Comparison of ENCODE assay signal across 19 cellular contexts in genomic region chr12:112105891-112106290, GRCh38. TPM values are rescaled to one million over a fixed set of nuclear protein-coding genes. Genes with fewer than 3 reads are reported as not detected.
DNase-seq lines count a peak whose midpoint lies in the region; ATAC-seq, FAIRE-seq and TF ChIP-seq lines count a peak whose summit lies in the region.
"Had no signal": no experiment of that assay in that cellular context is flagged by ENCODE, and none has a peak within 500 bp of the region (broad histone marks: within the 10 kb centered on the region; RNA-seq: fewer than 3 reads in every experiment).

No MANE protein-coding gene starts in this region.

- H2AFZ ChIP-seq in Karpas-422 (ENCODE audit: low read length) (no peak overlapping the region), GM12878 (ENCODE audit: control insufficient read depth, low read depth, low read length) (no peak overlapping the region), SK-N-SH (ENCODE audit: low read depth) (no peak overlapping the region)

- H4K20me1 ChIP-seq in Karpas-422 (ENCODE audit: insufficient read depth, low read depth, low read length) (peaks cover 36% of the 10 kb centered on the region), GM12878 (ENCODE audit: control insufficient read depth, insufficient read depth) (peaks cover 4% of the 10 kb centered on the region), SK-N-SH (ENCODE audit: insufficient read depth) (peaks cover 54% of the 10 kb centered on the region)

- no peak for TF ChIP-seq CTCF in GM12878 (IDR thresholded peaks at IDR 0.05 in 2 of 3, conservative IDR thresholded peaks at IDR 0.05 in 1 of 3; ENCODE audit: control insufficient read depth in 2 of 3, extremely low read depth in 1 of 3, insufficient read depth in 1 of 3, low read depth in 3 of 3, low read length in 3 of 3)
- TF ChIP-seq CTCF in gastrocnemius medialis (IDR thresholded peaks at IDR 0.05 in 4 of 5, conservative IDR thresholded peaks at IDR 0.05 in 1 of 5): no peak
- TF ChIP-seq CTCF in SK-N-SH (IDR thresholded peaks at IDR 0.05): no peak

- H3K36me3 ChIP-seq in Karpas-422 (ENCODE audit: insufficient read depth, low read length) (peaks cover 36% of the 10 kb centered on the region), GM12878 (ENCODE audit: control insufficient read depth in 2 of 2, insufficient read depth in 2 of 2, low read length in 1 of 2) (peaks cover 3 to 10% of the 10 kb centered on the region in 2 experiments; a peak in 2 of 4 replicates), gastrocnemius medialis (peaks cover 0 to 8% of the 10 kb centered on the region in 2 donors), SK-N-SH (replicated peaks in 1 of 2; ENCODE audit: control insufficient read depth in 1 of 2, insufficient read depth in 2 of 2, low read length in 1 of 2) (peaks cover 8 to 29% of the 10 kb centered on the region in 2 experiments)
- H3K36me3 ChIP-seq: uterus had no signal

- TF ChIP-seq EP300 in GM12878 (IDR thresholded peaks at IDR 0.05; ENCODE audit: borderline replicate concordance in 1 of 2, control insufficient read depth in 1 of 2, low read depth in 2 of 2, low read length in 2 of 2) (no peak), SK-N-SH (IDR thresholded peaks at IDR 0.05; ENCODE audit: borderline replicate concordance in 1 of 2, low read depth in 1 of 2, low read length in 1 of 2) (no peak)

- H3F3A ChIP-seq in SK-N-SH (replicated peaks; ENCODE audit: insufficient read depth): peaks cover 16% of the 10 kb centered on the region

- H3K36me3 Mint-ChIP-seq in activated T-cell treated with anti-CD3 and anti-CD28 coated beads, Interleukin-2, amount 50 U/mL, for 24 hours (ENCODE audit: low read depth): peaks cover 75% of the 10 kb centered on the region

- no peaks in the 10 kb centered on the region for H3K27me3 Mint-ChIP-seq in activated T-cell treated with anti-CD3 and anti-CD28 coated beads, Interleukin-2, amount 50 U/mL, for 24 hours
- H3K27me3 Mint-ChIP-seq: activated B cell treated with CpG ODN at 0.5 μM for 24 hours had no signal

- H3K4me2 ChIP-seq in Karpas-422 (ENCODE audit: low read depth, low read length, poor library complexity, severe bottlenecking) (peak overlapping the region; percentile 98), GM12878 (ENCODE audit: control insufficient read depth, insufficient read depth) (peak overlapping the region; percentile 97; the same call in 1 of the 2 replicates), SK-N-SH (no peak overlapping the region)

- TF ChIP-seq POLR2A in GM12878 (IDR thresholded peaks at IDR 0.05; ENCODE audit: low read depth, low read length) (no peak), gastrocnemius medialis (IDR thresholded peaks at IDR 0.05) (no peak)

- H3K9me3 ChIP-seq in Karpas-422 (ENCODE audit: low read length) (no peaks in the 10 kb centered on the region), GM12878 (replicated peaks; ENCODE audit: control insufficient read depth, insufficient read depth, low read length) (no peaks in the 10 kb centered on the region), gastrocnemius medialis (no peaks in the 10 kb centered on the region), SK-N-SH (no peaks in the 10 kb centered on the region)
- H3K9me3 ChIP-seq: body of pancreas, uterus had no signal

- no peak for TF ChIP-seq RAD21 in GM12878 (IDR thresholded peaks at IDR 0.05; ENCODE audit: insufficient read depth, low read depth, low read length)
- no peak for TF ChIP-seq RAD21 in SK-N-SH (IDR thresholded peaks at IDR 0.05; ENCODE audit: low read length)

- in situ Hi-C loops in GM12878 (cut with MboI): no loop called here
- in situ Hi-C loops in gastrocnemius medialis (cut with MboI; ENCODE audit: low sequenced_read_pairs in 4 of 4): loop anchor here in 1 of 4 donors (25.0 kb wide), 1 partner anchor 306 kb away; the partner anchor contains the start of genes PTPN11 and RPL6

- no TSS peak for BruUV-seq in GM12878 (replicated peaks; lab: Mats Ljungman, UMichigan)

- H3K9ac ChIP-seq in Karpas-422 (ENCODE audit: low read length) (0 out of 2 replicates have a peak overlapping the region, but pooled peaks have one; percentile 92), GM12878 (ENCODE audit: control insufficient read depth, insufficient read depth, low read length) (no peak overlapping the region), SK-N-SH (no peak overlapping the region)

- H3K9me2 ChIP-seq in Karpas-422 (replicated peaks; ENCODE audit: insufficient read depth, low read length) (no peaks in the 10 kb centered on the region), SK-N-SH (no peaks in the 10 kb centered on the region)

- no peaks in the 10 kb centered on the region for H3K27me3 ChIP-seq in Karpas-422 (ENCODE audit: low read length)
- H3K27me3 ChIP-seq in GM12878 (replicated peaks in 1 of 2; ENCODE audit: control insufficient read depth in 2 of 2, insufficient read depth in 2 of 2, low read length in 1 of 2): no peaks in the 10 kb centered on the region
- H3K27me3 ChIP-seq in gastrocnemius medialis: no peaks in the 10 kb centered on the region
- H3K27me3 ChIP-seq in SK-N-SH (ENCODE audit: insufficient read depth): no peaks in the 10 kb centered on the region
- H3K27me3 ChIP-seq: body of pancreas, dorsolateral prefrontal cortex, uterus had no signal

- H3K4me3 ChIP-seq in Karpas-422 (ENCODE audit: low read length): no peak overlapping the region
- H3K4me3 ChIP-seq in GM12878: peak overlapping the region; percentile 100
- H3K4me3 ChIP-seq in gastrocnemius medialis: peak overlapping the region in 1 of 4 donors; percentile 15
- no peak overlapping the region for H3K4me3 ChIP-seq in SK-N-SH (ENCODE audit: low read depth in 2 of 2, low read length in 1 of 2)
- H3K4me3 ChIP-seq: body of pancreas, lung, skin epidermis, uterus had no signal

- peak overlapping the region; percentile 75 for H3K27ac Mint-ChIP-seq in activated T-cell treated with anti-CD3 and anti-CD28 coated beads, Interleukin-2, amount 50 U/mL, for 24 hours

- H3K27ac ChIP-seq in Karpas-422 (ENCODE audit: low read length) (peak overlapping the region; percentile 96), GM12878 (ENCODE audit: control insufficient read depth, insufficient read depth) (peak overlapping the region; percentile 37; the same call in 1 of the 2 replicates), gastrocnemius medialis (peak overlapping the region in 3 of 4 donors; percentile 29 to 98 (median 93)), SK-N-SH (ENCODE audit: low read depth in 2 of 2, low read length in 1 of 2) (no peak overlapping the region)
- H3K27ac ChIP-seq: body of pancreas, uterus had no signal

- 93% methylated on average over 3 of the region's 3 CpGs for WGBS in GM12878 (ENCODE audit: insufficient coverage, insufficient replicate concordance, low lambda C conversion rate, missing lambda C conversion rate)
- 89% methylated on average over 3 of the region's 3 CpGs for WGBS in SK-N-SH (ENCODE audit: low lambda C conversion rate)

- H3K9me3 Mint-ChIP-seq in activated T-cell treated with anti-CD3 and anti-CD28 coated beads, Interleukin-2, amount 50 U/mL, for 24 hours: no peaks in the 10 kb centered on the region
- H3K9me3 Mint-ChIP-seq: activated B cell treated with CpG ODN at 0.5 μM for 24 hours had no signal

- H3K79me2 ChIP-seq in Karpas-422 (ENCODE audit: low read length) (peaks cover 81% of the 10 kb centered on the region), GM12878 (ENCODE audit: control insufficient read depth, insufficient read depth, low read length) (peaks cover 74% of the 10 kb centered on the region), SK-N-SH (ENCODE audit: insufficient read depth) (peaks cover 82% of the 10 kb centered on the region)

- H3K4me3 Mint-ChIP-seq in activated T-cell treated with anti-CD3 and anti-CD28 coated beads, Interleukin-2, amount 50 U/mL, for 24 hours: peak overlapping the region; percentile 98

- CTCF ChIA-PET in GM12878 (lab: Yijun Ruan, JAX) (interaction anchor here (0.7 to 3.1 kb wide), 7 partner anchors 9 to 402 kb away, joined by 3 to 19 read pairs (median 4); no protein-coding TSS in a partner anchor), SK-N-SH (lab: Yijun Ruan, JAX) (interaction anchor here (1.2 kb wide), 1 partner anchor 14 kb away, joined by 3 read pairs; no protein-coding TSS in a partner anchor)

- RAD21 ChIA-PET in GM12878 (lab: Charles Lee; ENCODE audit: unreplicated experiment): interaction anchor here (1.1 to 5.2 kb wide), 6 partner anchors 9 to 281 kb away, joined by 4 to 59 read pairs (median 14); partner anchors contain the start of genes ERP29, TMEM116 and TRAFD1

- intact Hi-C loops in GM12878 (cut with micrococcal nuclease; ENCODE audit: unreplicated experiment): no loop called here
- intact Hi-C loops in gastrocnemius medialis (cut with DNase I; ENCODE audit: low total_unique reads): loop anchor here (10.0 kb wide), 1 partner anchor 161 kb away; no protein-coding TSS in a partner anchor

- FAIRE-seq in GM12878 (lab: Jason Lieb, UNC): no peak

- peaks cover 64% of the 10 kb centered on the region for H3K4me1 Mint-ChIP-seq in activated T-cell treated with anti-CD3 and anti-CD28 coated beads, Interleukin-2, amount 50 U/mL, for 24 hours (ENCODE audit: low read depth)

- POLR2A ChIA-PET in GM12878 (lab: Charles Lee) (interaction anchor here (0.6 to 9.3 kb wide), 5 partner anchors 9 to 93 kb away, joined by 3 to 161 read pairs (median 4); partner anchors contain the start of genes ERP29, TMEM116 and TRAFD1), SK-N-SH (lab: Yijun Ruan, JAX) (interaction anchor here (0.7 kb wide), 1 partner anchor 72 kb away, joined by 3 read pairs; no protein-coding TSS in a partner anchor)

- SMC1A ChIA-PET in GM12878 (lab: Charles Lee; ENCODE audit: uncharacterized antibody, unreplicated experiment): interaction anchor here (0.5 to 6.3 kb wide), 8 partner anchors 9 to 686 kb away, joined by 3 to 72 read pairs (median 6); partner anchors contain the start of gene TRAFD1

- H3K4me1 ChIP-seq in Karpas-422 (ENCODE audit: low read length): peaks cover 43% of the 10 kb centered on the region
- peaks cover 8% of the 10 kb centered on the region; the same call in 1 of the 2 replicates for H3K4me1 ChIP-seq in GM12878 (ENCODE audit: control insufficient read depth, insufficient read depth, low read length)
- peaks cover 48 to 49% of the 10 kb centered on the region in 2 donors for H3K4me1 ChIP-seq in gastrocnemius medialis
- H3K4me1 ChIP-seq in SK-N-SH (ENCODE audit: control insufficient read depth in 1 of 2, insufficient read depth in 2 of 2, low read depth in 1 of 2, low read length in 1 of 2): peaks cover 0 to 6% of the 10 kb centered on the region in 2 experiments; a peak in 1 of 4 replicates

- DNase-seq in activated T-cell treated with anti-CD3 and anti-CD28 coated beads, Interleukin-2, amount 50 U/mL, for 24 hours: no peak
- DNase-seq in activated T-cell treated with anti-CD3 and anti-CD28 coated beads, Interleukin-2, amount 50 U/mL, for 48 hours: no peak
- DNase-seq in Karpas-422 (no peak), GM12878 (ENCODE audit: low read depth, low spot score) (no peak), gastrocnemius medialis (no peak), SK-N-SH (no peak)
- DNase-seq: activated B cell treated with CpG ODN at 0.5 μM for 24 hours; body of pancreas; Calu3; dorsolateral prefrontal cortex; NCI-H226; nucleus accumbens; OCI-M1; stimulated activated naive CD8-positive, alpha-beta T cell treated with anti-CD3 and anti-CD28 coated beads, Interleukin-15, Interleukin-2, amounts not matched to agents 100 U/mL and 50 U/mL, for 24 hours; uterus had no signal

- no peak for ATAC-seq in GM12878
- no peak for ATAC-seq in gastrocnemius medialis
- no peak for ATAC-seq in GM19463 (IDR thresholded peaks at IDR 0.05; ENCODE audit: unreplicated experiment)
- ATAC-seq in HG03045 (IDR thresholded peaks at IDR 0.05; ENCODE audit: unreplicated experiment): no peak
- ATAC-seq: body of pancreas; stimulated activated naive CD8-positive, alpha-beta T cell treated with anti-CD3 and anti-CD28 coated beads, Interleukin-15, Interleukin-2, amounts not matched to agents 100 U/mL and 50 U/mL, for 24 hours had no signal

RNA-seq across cellular contexts. Expression of gene NAA25, which starts 2.7 kb away (rescaled TPM):
- 30.7 and 39.2 TPM in 2 replicates for total RNA-seq in Karpas-422 (2014; rRNA removed; shearing (Covaris generic); ENCODE audit: low replicate concordance)
- total RNA-seq in GM12878 (2013; cell fraction: nucleolus; rRNA removed): 178 and 182 TPM in 2 replicates
- total RNA-seq in GM12878 (2014; rRNA removed) (23.4 and 28.1 TPM in 2 replicates), GM12878 (2014; rRNA removed; fragmentation: Illumina TruSeq; extraction: Trizol) (28.3 and 30.3 TPM in 2 replicates), GM12878 (2021) (34.1 and 39.2 TPM in 2 replicates), gastrocnemius medialis (10 to 100 TPM; 17.2 to 44.6 (median 25.5) TPM)
- polyA plus RNA-seq in GM12878 (2011; ENCODE audit: low read depth): 7.2 TPM
- polyA plus RNA-seq in GM12878 (2011; rRNA removed) (29.3 and 34.8 TPM in 2 replicates), GM12878 (2014; fragmentation: Illumina TruSeq; extraction: Trizol) (36.5 and 38.8 TPM in 2 replicates), GM12878 (2014; fragmentation: Nextera tagmentation; extraction: Ambion mirVana) (10 to 100 TPM; 15.0 to 32.1 TPM), GM12878 (2014; rRNA removed) (18.5 and 20.5 TPM in 2 replicates), GM12878 (2016; fragmentation: Nextera tagmentation; extraction: Ambion mirVana) (10 to 100 TPM; 29.5 to 33.6 TPM), SK-N-SH (2012; rRNA removed) (4.4 and 6.0 TPM in 2 replicates)
- 9.6 and 14.6 TPM in 2 replicates for polyA plus RNA-seq in GM12878 (2011; cell fraction: cytosol; rRNA removed)
- polyA plus RNA-seq in GM12878 (2011; cell fraction: nucleus; rRNA removed): 18.1 and 20.0 TPM in 2 replicates
- polyA plus RNA-seq in GM12878 (2012): 9.9 and 11.0 TPM in 2 replicates
- 31.2 and 63.1 TPM in 2 replicates for polyA minus RNA-seq in GM12878 (2011; rRNA and poly(A)+ RNA removed)
- 12.0 and 15.3 TPM in 2 replicates for polyA minus RNA-seq in GM12878 (2011; cell fraction: cytosol; rRNA and poly(A)+ RNA removed)
- polyA minus RNA-seq in GM12878 (2011; cell fraction: nucleus; rRNA and poly(A)+ RNA removed): 15.4 and 28.5 TPM in 2 replicates
- 5.3 and 6.4 TPM in 2 replicates for polyA plus RNA-seq in SK-N-SH (2012; cell fraction: cytosol; rRNA removed)
- polyA plus RNA-seq in SK-N-SH (2012; cell fraction: nucleus; rRNA removed): 7.3 and 13.6 TPM in 2 replicates

RNA-seq across cellular contexts. Expression of gene TRAFD1, which starts 19.5 kb away (rescaled TPM):
- 52.1 and 86.1 TPM in 2 replicates for total RNA-seq in Karpas-422 (2014; rRNA removed; shearing (Covaris generic); ENCODE audit: low replicate concordance)
- 62.9 and 82.2 TPM in 2 replicates for total RNA-seq in GM12878 (2013; cell fraction: nucleolus; rRNA removed)
- total RNA-seq in GM12878 (2014; rRNA removed): 45.9 and 52.9 TPM in 2 replicates
- 37.2 and 37.5 TPM in 2 replicates for total RNA-seq in GM12878 (2014; rRNA removed; fragmentation: Illumina TruSeq; extraction: Trizol)
- 44.6 and 44.8 TPM in 2 replicates for total RNA-seq in GM12878 (2021)
- polyA plus RNA-seq in GM12878 (2011; ENCODE audit: low read depth): 29.9 TPM
- polyA plus RNA-seq in GM12878 (2011; rRNA removed): 49.1 and 58.4 TPM in 2 replicates
- 45.8 and 46.9 TPM in 2 replicates for polyA plus RNA-seq in GM12878 (2011; cell fraction: cytosol; rRNA removed)
- 51.5 TPM in 2 replicates for polyA plus RNA-seq in GM12878 (2011; cell fraction: nucleus; rRNA removed)
- 34.5 and 36.2 TPM in 2 replicates for polyA plus RNA-seq in GM12878 (2012)
- polyA plus RNA-seq in GM12878 (2014; fragmentation: Illumina TruSeq; extraction: Trizol): 54.7 and 69.1 TPM in 2 replicates
- polyA plus RNA-seq in GM12878 (2014; fragmentation: Nextera tagmentation; extraction: Ambion mirVana): 10 to 100 TPM; 42.3 to 43.8 TPM
- polyA plus RNA-seq in GM12878 (2014; rRNA removed): 39.3 and 46.6 TPM in 2 replicates
- polyA plus RNA-seq in GM12878 (2016; fragmentation: Nextera tagmentation; extraction: Ambion mirVana): 10 to 100 TPM; 54.4 to 55.5 TPM
- 53.7 and 55.7 TPM in 2 replicates for polyA minus RNA-seq in GM12878 (2011; rRNA and poly(A)+ RNA removed)
- 14.2 and 16.3 TPM in 2 replicates for polyA minus RNA-seq in GM12878 (2011; cell fraction: cytosol; rRNA and poly(A)+ RNA removed)
- polyA minus RNA-seq in GM12878 (2011; cell fraction: nucleus; rRNA and poly(A)+ RNA removed): 19.3 and 19.7 TPM in 2 replicates
- 10 to 100 TPM in 3 of 4 donors, 1 to 10 TPM in 1; 8.9 to 17.7 (median 14.5) TPM for total RNA-seq in gastrocnemius medialis
- 12.4 and 18.2 TPM in 2 replicates for polyA plus RNA-seq in SK-N-SH (2012; rRNA removed)
- polyA plus RNA-seq in SK-N-SH (2012; cell fraction: cytosol; rRNA removed): 15.0 and 16.3 TPM in 2 replicates
- polyA plus RNA-seq in SK-N-SH (2012; cell fraction: nucleus; rRNA removed): 12.6 and 16.7 TPM in 2 replicates

Comparison
In these comparisons a context has a peak if more than half of its experiments do, and no peak if none do; other contexts are left out.
1. H3K27ac ChIP-seq: peak in Karpas-422 (single experiment), GM12878 (single experiment) and gastrocnemius medialis (3 of 4); none in SK-N-SH (0 of 2).